In the genomic region with DNA sequence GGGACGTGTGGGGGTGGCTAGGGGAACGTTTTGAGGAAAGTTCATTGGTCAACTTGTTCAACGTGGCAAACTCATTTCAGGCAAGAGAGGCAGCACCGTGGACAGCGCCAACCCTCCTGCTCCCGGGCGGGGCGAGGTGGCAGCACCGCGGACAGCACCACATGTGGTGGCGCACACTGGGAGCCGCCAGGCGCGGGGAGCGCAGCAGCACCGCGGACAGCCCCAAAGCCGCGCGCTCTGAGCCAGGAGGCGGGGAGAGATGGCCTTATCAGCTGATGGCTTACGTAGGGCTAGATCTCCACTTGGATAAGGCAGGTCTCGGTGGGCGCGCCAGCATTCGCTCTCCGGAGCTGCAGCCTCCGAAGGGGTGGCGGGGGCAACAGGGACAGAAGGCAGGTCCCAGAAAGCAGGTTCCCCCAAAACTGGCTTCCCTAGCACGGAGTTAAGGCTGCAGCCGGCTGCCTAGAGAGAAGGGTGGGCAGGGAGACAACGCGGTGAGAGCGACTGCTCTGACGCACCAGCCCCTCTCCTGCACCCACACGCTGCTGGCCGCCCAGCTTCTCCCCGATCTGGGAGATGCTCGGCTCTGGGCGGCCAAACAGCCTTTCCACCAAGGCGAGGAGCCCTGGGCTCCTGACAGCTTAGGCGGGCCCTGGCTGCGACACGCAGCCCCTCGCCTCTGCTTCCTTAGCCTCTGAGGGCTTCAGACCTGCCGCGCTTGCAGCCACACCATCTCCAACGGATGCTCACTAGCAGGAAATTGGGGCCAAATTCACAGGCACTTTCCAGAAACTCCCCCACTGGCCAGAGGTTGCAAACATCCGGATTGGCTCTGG, we compare ENCODE assay signal across 8 cellular contexts. TPM values are rescaled to one million over a fixed set of nuclear protein-coding genes. Genes with fewer than 3 reads are reported as not detected.
DNase-seq lines count a peak whose midpoint lies in the region; ATAC-seq and TF ChIP-seq lines count a peak whose summit lies in the region.

A gene (plus strand): TSS at position 333 of the 836 bp plus-strand sequence. CDS start 576 bp downstream, outside the sequence.

- peak within 1 kb of the TSS; percentile 11 for H3K4me3 Mint-ChIP-seq in activated T-helper 2 cell treated with anti-CD3 and anti-CD28 coated beads, Interferon-gamma antibody, Interleukin-2, Interleukin-4, amounts not matched to agents 10 μg/mL and 5 μg/mL and 100 μg/mL, durations not matched to agents 14 hours and 24 hours and 36 hours (ENCODE audit: low read depth)

- H2BK12ac ChIP-seq in neuronal stem cell (ENCODE audit: low read length), result no peak within 1 kb of the TSS

- DNase-seq in AG04449 (ENCODE audit: low read depth, low spot score) (peak; percentile 24), fibroblast of the conjunctiva (ENCODE audit: low read depth) (peak; percentile 51), neuronal stem cell (ENCODE audit: low spot score) (peak; percentile 93), stromal cell of bone marrow (ENCODE audit: low read depth) (peak; percentile 64)
- DNase-seq in activated T-helper 2 cell treated with anti-CD3 and anti-CD28 coated beads, Interferon-gamma antibody, Interleukin-2, Interleukin-4, amounts not matched to agents 10 μg/mL and 5 μg/mL and 100 μg/mL, durations not matched to agents 14 hours and 24 hours and 36 hours (ENCODE audit: low spot score), result peak; percentile 83

- H3K4me2 ChIP-seq in neuronal stem cell (ENCODE audit: insufficient read depth, low read length, poor library complexity, severe bottlenecking), result peak within 1 kb of the TSS; percentile 82

- no peak within 1 kb of the TSS for H3K18ac ChIP-seq in neuronal stem cell (ENCODE audit: low read length)

- H2BK120ac ChIP-seq in neuronal stem cell (ENCODE audit: low read depth, low read length), result no peak within 1 kb of the TSS

- no peak within 1 kb of the TSS for H3K4ac ChIP-seq in neuronal stem cell (ENCODE audit: low read length)

- H3K23ac ChIP-seq in neuronal stem cell (ENCODE audit: low read depth, low read length, poor library complexity), result peak within 1 kb of the TSS; percentile 90

- no peak within 1 kb of the TSS for H3K27ac Mint-ChIP-seq in activated T-helper 2 cell treated with anti-CD3 and anti-CD28 coated beads, Interferon-gamma antibody, Interleukin-2, Interleukin-4, amounts not matched to agents 10 μg/mL and 5 μg/mL and 100 μg/mL, durations not matched to agents 14 hours and 24 hours and 36 hours

- H3K9ac ChIP-seq in neuronal stem cell (ENCODE audit: low read depth, low read length, poor library complexity), result peak within 1 kb of the TSS; percentile 68

- H3K27ac ChIP-seq in neuronal stem cell (replicated peaks; ENCODE audit: low read length), result no peak within 1 kb of the TSS

- WGBS in neuronal stem cell (ENCODE audit: extremely low coverage in 2 of 2, insufficient read length in 2 of 2, insufficient replicate concordance in 1 of 2), 2 donors, result no CpG with 5 or more reads among the region's 49 CpGs

- no peak within 1 kb of the TSS for H3K14ac ChIP-seq in neuronal stem cell (ENCODE audit: low read length)

- peaks cover 6% of the 10 kb centered on the region for H3K4me1 Mint-ChIP-seq in activated T-helper 2 cell treated with anti-CD3 and anti-CD28 coated beads, Interferon-gamma antibody, Interleukin-2, Interleukin-4, amounts not matched to agents 10 μg/mL and 5 μg/mL and 100 μg/mL, durations not matched to agents 14 hours and 24 hours and 36 hours (ENCODE audit: low read depth)

- no peak within 1 kb of the TSS for H4K91ac ChIP-seq in neuronal stem cell (ENCODE audit: low read depth, low read length, poor library complexity)

- no peak within 1 kb of the TSS for H2BK15ac ChIP-seq in neuronal stem cell (ENCODE audit: low read length)

- no peak within 1 kb of the TSS for H2BK5ac ChIP-seq in neuronal stem cell (ENCODE audit: low read length)

- CTCF ChIA-PET in AG04449 (lab: Yijun Ruan, JAX), result no interaction called here

- H4K8ac ChIP-seq in neuronal stem cell (ENCODE audit: low read depth, low read length), result no peak within 1 kb of the TSS

- peaks cover 0 to 4% of the 10 kb centered on the region in 2 donors for H3K4me1 ChIP-seq in neuronal stem cell (ENCODE audit: control insufficient read depth in 2 of 2, insufficient read depth in 1 of 2, low read depth in 1 of 2, low read length in 2 of 2)

- no peak within 1 kb of the TSS for H2AFZ ChIP-seq in neuronal stem cell (ENCODE audit: low read length)

- ATAC-seq in GM18870 (IDR thresholded peaks at IDR 0.05; ENCODE audit: unreplicated experiment), result peak; percentile 70
- ATAC-seq in HG03066 (IDR thresholded peaks at IDR 0.05; ENCODE audit: low read depth, unreplicated experiment), result peak; percentile 95

- H3K36me3 ChIP-seq in neuronal stem cell (replicated peaks in 1 of 2; ENCODE audit: control insufficient read depth in 2 of 2, insufficient read depth in 2 of 2, low read length in 2 of 2), result no peaks in the 10 kb centered on the region

- POLR2A ChIA-PET in AG04449 (lab: Yijun Ruan, JAX), result no interaction called here

- H3K27me3 ChIP-seq in neuronal stem cell (ENCODE audit: control insufficient read depth in 3 of 3, insufficient read depth in 3 of 3, low read depth in 1 of 3, low read length in 3 of 3), result peaks cover 2 to 20% (median 13%) of the 10 kb centered on the region in 3 experiments

- no peaks in the 10 kb centered on the region for H3K9me3 Mint-ChIP-seq in activated T-helper 2 cell treated with anti-CD3 and anti-CD28 coated beads, Interferon-gamma antibody, Interleukin-2, Interleukin-4, amounts not matched to agents 10 μg/mL and 5 μg/mL and 100 μg/mL, durations not matched to agents 14 hours and 24 hours and 36 hours

- H3K79me1 ChIP-seq in neuronal stem cell (ENCODE audit: low read depth, low read length), result no peaks in the 10 kb centered on the region

- intact Hi-C loops in activated T-helper 2 cell treated with anti-CD3 and anti-CD28 coated beads, Interferon-gamma antibody, Interleukin-2, Interleukin-4, amounts not matched to agents 10 μg/mL and 5 μg/mL and 100 μg/mL, durations not matched to agents 14 hours and 24 hours and 36 hours (cut with micrococcal nuclease), result loop anchor here (1.0 kb wide), 1 partner anchor 229 kb away; no protein-coding TSS in a partner anchor

- peak; percentile 15 for TF ChIP-seq CTCF in AG04449 (IDR thresholded peaks at IDR 0.05; ENCODE audit: insufficient read depth, low read length, missing control alignments)

- peaks cover 30% of the 10 kb centered on the region for H3K27me3 Mint-ChIP-seq in activated T-helper 2 cell treated with anti-CD3 and anti-CD28 coated beads, Interferon-gamma antibody, Interleukin-2, Interleukin-4, amounts not matched to agents 10 μg/mL and 5 μg/mL and 100 μg/mL, durations not matched to agents 14 hours and 24 hours and 36 hours (ENCODE audit: low read depth)

- H2AK5ac ChIP-seq in neuronal stem cell (ENCODE audit: low read depth, low read length), result no peak within 1 kb of the TSS

- H3K36me3 Mint-ChIP-seq in activated T-helper 2 cell treated with anti-CD3 and anti-CD28 coated beads, Interferon-gamma antibody, Interleukin-2, Interleukin-4, amounts not matched to agents 10 μg/mL and 5 μg/mL and 100 μg/mL, durations not matched to agents 14 hours and 24 hours and 36 hours (ENCODE audit: low read depth), result no peaks in the 10 kb centered on the region

- H3K9me3 ChIP-seq in neuronal stem cell (replicated peaks in 1 of 2; ENCODE audit: control insufficient read depth in 2 of 2, insufficient read depth in 1 of 2, low read depth in 1 of 2, low read length in 2 of 2), result no peaks in the 10 kb centered on the region

- H3K4me3 ChIP-seq in AG04449 (ENCODE audit: low read depth, low read length) (no peak within 1 kb of the TSS), neuronal stem cell (ENCODE audit: low read length in 2 of 2) (peak within 1 kb of the TSS in 1 of 2 donors; percentile 71)

TF ChIP-seq in PFSK-1, 5 proteins besides CTCF, POLR2A, EP300 and RAD21:
- TF ChIP-seq SIN3A (IDR thresholded peaks at IDR 0.05; ENCODE audit: borderline replicate concordance, insufficient read depth, low read length), result peak; percentile 100
- no peak for TF ChIP-seq POLR2AphosphoS5 (IDR thresholded peaks at IDR 0.05; ENCODE audit: low read depth, low read length)
- TF ChIP-seq, protein P1, sequence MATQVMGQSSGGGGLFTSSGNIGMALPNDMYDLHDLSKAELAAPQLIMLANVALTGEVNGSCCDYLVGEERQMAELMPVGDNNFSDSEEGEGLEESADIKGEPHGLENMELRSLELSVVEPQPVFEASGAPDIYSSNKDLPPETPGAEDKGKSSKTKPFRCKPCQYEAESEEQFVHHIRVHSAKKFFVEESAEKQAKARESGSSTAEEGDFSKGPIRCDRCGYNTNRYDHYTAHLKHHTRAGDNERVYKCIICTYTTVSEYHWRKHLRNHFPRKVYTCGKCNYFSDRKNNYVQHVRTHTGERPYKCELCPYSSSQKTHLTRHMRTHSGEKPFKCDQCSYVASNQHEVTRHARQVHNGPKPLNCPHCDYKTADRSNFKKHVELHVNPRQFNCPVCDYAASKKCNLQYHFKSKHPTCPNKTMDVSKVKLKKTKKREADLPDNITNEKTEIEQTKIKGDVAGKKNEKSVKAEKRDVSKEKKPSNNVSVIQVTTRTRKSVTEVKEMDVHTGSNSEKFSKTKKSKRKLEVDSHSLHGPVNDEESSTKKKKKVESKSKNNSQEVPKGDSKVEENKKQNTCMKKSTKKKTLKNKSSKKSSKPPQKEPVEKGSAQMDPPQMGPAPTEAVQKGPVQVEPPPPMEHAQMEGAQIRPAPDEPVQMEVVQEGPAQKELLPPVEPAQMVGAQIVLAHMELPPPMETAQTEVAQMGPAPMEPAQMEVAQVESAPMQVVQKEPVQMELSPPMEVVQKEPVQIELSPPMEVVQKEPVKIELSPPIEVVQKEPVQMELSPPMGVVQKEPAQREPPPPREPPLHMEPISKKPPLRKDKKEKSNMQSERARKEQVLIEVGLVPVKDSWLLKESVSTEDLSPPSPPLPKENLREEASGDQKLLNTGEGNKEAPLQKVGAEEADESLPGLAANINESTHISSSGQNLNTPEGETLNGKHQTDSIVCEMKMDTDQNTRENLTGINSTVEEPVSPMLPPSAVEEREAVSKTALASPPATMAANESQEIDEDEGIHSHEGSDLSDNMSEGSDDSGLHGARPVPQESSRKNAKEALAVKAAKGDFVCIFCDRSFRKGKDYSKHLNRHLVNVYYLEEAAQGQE (IDR thresholded peaks at IDR 0.05; ENCODE audit: insufficient read depth in 1 of 2, low read depth in 2 of 2, low read length in 2 of 2), result peak; percentile 99 to 100
- peak; percentile 95 for TF ChIP-seq FOXP2 (optimal IDR thresholded peaks at IDR 0.05; ENCODE audit: borderline replicate concordance, extremely low read depth, extremely low read length, insufficient read depth)
- TF ChIP-seq TAF1 (IDR thresholded peaks at IDR 0.05; ENCODE audit: borderline replicate concordance, insufficient read depth, low read length), result no peak

RNA-seq across cellular contexts. Expression of the gene that starts here (rescaled TPM):
- not detected for polyA plus RNA-seq in PFSK-1 (2012; ENCODE audit: insufficient read length, low read depth)
- not detected in 2 replicates for total RNA-seq in activated T-helper 2 cell treated with anti-CD3 and anti-CD28 coated beads, Interferon-gamma antibody, Interleukin-2, Interleukin-4, amounts not matched to agents 10 μg/mL and 5 μg/mL and 100 μg/mL, durations not matched to agents 14 hours and 24 hours and 36 hours
- not detected for polyA plus RNA-seq in neuronal stem cell (2013, experiment 1 of 2)
- polyA plus RNA-seq in neuronal stem cell (2013, experiment 2 of 2), result not detected

Comparison
In these comparisons a context has a peak if more than half of its experiments do, and no peak if none do; other contexts are left out.
1. Peak in DNase-seq in activated T-helper 2 cell treated with anti-CD3 and anti-CD28 coated beads, Interferon-gamma antibody, Interleukin-2, Interleukin-4, amounts not matched to agents 10 μg/mL and 5 μg/mL and 100 μg/mL, durations not matched to agents 14 hours and 24 hours and 36 hours; RNA of the gene not detected or under 1 TPM.
2. DNase-seq: peak in every context shown above with its lines; median percentile 93 in neuronal stem cell; 83 in activated T-helper 2 cell treated with anti-CD3 and anti-CD28 coated beads, Interferon-gamma antibody, Interleukin-2, Interleukin-4, amounts not matched to agents 10 μg/mL and 5 μg/mL and 100 μg/mL, durations not matched to agents 14 hours and 24 hours and 36 hours; 64 in stromal cell of bone marrow; 51 in fibroblast of the conjunctiva; 24 in AG04449.